Comparison of ENCODE assay signal across 31 cellular contexts in the genomic region with DNA sequence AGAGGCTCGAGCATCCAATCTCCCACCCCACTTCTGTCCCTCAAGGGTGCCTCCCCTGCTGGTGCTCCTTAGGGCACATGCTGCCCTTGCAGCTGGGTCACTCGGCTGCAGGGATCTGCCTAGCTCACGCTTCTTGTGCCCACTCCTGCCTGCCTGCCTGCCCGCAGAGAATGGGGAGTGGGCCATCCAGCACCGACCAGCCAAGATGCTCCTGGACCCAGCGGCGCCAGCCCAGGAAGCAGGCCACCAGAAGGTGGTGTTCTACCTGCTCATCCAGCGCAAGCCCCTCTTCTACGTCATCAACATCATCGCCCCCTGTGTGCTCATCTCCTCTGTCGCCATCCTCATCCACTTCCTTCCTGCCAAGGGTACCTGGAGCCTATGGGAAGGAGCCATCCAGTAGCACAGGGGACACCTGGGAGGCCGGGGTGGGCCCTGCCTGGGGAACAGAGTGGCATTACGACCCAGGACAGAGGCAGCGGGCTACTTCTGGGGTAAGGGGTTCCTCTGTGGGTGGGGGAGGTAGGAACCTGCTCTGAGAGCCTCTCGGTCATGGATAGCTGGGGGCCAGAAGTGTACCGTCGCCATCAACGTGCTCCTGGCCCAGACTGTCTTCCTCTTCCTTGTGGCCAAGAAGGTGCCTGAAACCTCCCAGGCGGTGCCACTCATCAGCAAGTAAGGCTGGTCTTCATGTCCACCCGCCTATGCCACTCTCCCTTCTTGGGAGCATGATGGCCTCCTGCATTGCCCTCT. TPM values are rescaled to one million over a fixed set of nuclear protein-coding genes. Genes with fewer than 3 reads are reported as not detected.
DNase-seq lines count a peak whose midpoint lies in the region; ATAC-seq, FAIRE-seq and TF ChIP-seq lines count a peak whose summit lies in the region.
"Had no signal": no experiment of that assay in that cellular context is flagged by ENCODE, and none has a peak within 500 bp of the region (broad histone marks: within the 10 kb centered on the region; RNA-seq: fewer than 3 reads in every experiment).

No MANE protein-coding gene starts in this region.

- WGBS in HepG2 (ENCODE audit: low lambda C conversion rate) = 92% methylated on average over 20 of the region's 20 CpGs

- no peak overlapping the region for H3K4me2 ChIP-seq in HepG2 (ENCODE audit: low read depth, low read length)
- no peak overlapping the region for H3K4me2 ChIP-seq in MM.1S (ENCODE audit: low read depth, low read length)

- H3K36me3 Mint-ChIP-seq in activated CD8-positive, alpha-beta T cell treated with anti-CD3 and anti-CD28 coated beads, Interleukin-2, amount 10 ng/mL, durations not matched to agents 7 days and 5 days (ENCODE audit: low read depth) = peaks cover 21% of the 10 kb centered on the region
- peaks cover 27% of the 10 kb centered on the region for H3K36me3 Mint-ChIP-seq in activated CD8-positive, alpha-beta T cell treated with anti-CD3 and anti-CD28 coated beads for 36 hours (ENCODE audit: low read depth)

- H3K27me3 Mint-ChIP-seq in activated CD8-positive, alpha-beta T cell treated with anti-CD3 and anti-CD28 coated beads, Interleukin-2, amount 10 ng/mL, durations not matched to agents 7 days and 5 days (ENCODE audit: low read depth) = peaks cover 9% of the 10 kb centered on the region
- no peaks in the 10 kb centered on the region for H3K27me3 Mint-ChIP-seq in activated CD8-positive, alpha-beta T cell treated with anti-CD3 and anti-CD28 coated beads for 36 hours

- H3K27ac Mint-ChIP-seq in activated CD8-positive, alpha-beta T cell treated with anti-CD3 and anti-CD28 coated beads, Interleukin-2, amount 10 ng/mL, durations not matched to agents 7 days and 5 days = peak overlapping the region; percentile 10
- no peak overlapping the region for H3K27ac Mint-ChIP-seq in activated CD8-positive, alpha-beta T cell treated with anti-CD3 and anti-CD28 coated beads for 36 hours
- H3K27ac Mint-ChIP-seq: memory B cell had no signal

- H3K9me2 ChIP-seq in MM.1S (replicated peaks; ENCODE audit: insufficient read depth, low read length) = no peaks in the 10 kb centered on the region

- peak in 1 of 2 experiments; percentile 44; a peak in 2 of 4 replicates for TF ChIP-seq POLR2A in HepG2 (IDR thresholded peaks at IDR 0.05; ENCODE audit: insufficient read depth in 1 of 2, low read depth in 2 of 2, low read length in 2 of 2)

- no peaks in the 10 kb centered on the region for H3K9me3 Mint-ChIP-seq in activated CD8-positive, alpha-beta T cell treated with anti-CD3 and anti-CD28 coated beads, Interleukin-2, amount 10 ng/mL, durations not matched to agents 7 days and 5 days (ENCODE audit: insufficient read depth)
- H3K9me3 Mint-ChIP-seq in activated CD8-positive, alpha-beta T cell treated with anti-CD3 and anti-CD28 coated beads for 36 hours = no peaks in the 10 kb centered on the region
- H3K9me3 Mint-ChIP-seq: CD4-positive, alpha-beta memory T cell; central memory CD8-positive, alpha-beta T cell; memory B cell had no signal

- intact Hi-C loops in activated CD8-positive, alpha-beta T cell treated with anti-CD3 and anti-CD28 coated beads for 36 hours (cut with micrococcal nuclease) = no loop called here
- intact Hi-C loops in HepG2 (cut with micrococcal nuclease; ENCODE audit: unreplicated experiment) (no loop called here), upper lobe of right lung (cut with DNase I) (no loop called here)

- H4K20me1 ChIP-seq in HepG2 (ENCODE audit: insufficient read depth, low read length) (no peaks in the 10 kb centered on the region; the same call in 1 of the 2 replicates), MM.1S (ENCODE audit: insufficient read depth, low read length) (no peaks in the 10 kb centered on the region)

- CTCF ChIA-PET in activated CD8-positive, alpha-beta T cell treated with anti-CD3 and anti-CD28 coated beads, Interleukin-2, amount 10 ng/mL, durations not matched to agents 7 days and 5 days (lab: Charles Lee) = no interaction called here
- CTCF ChIA-PET in activated CD8-positive, alpha-beta T cell treated with anti-CD3 and anti-CD28 coated beads for 36 hours (lab: Charles Lee) = no interaction called here
- CTCF ChIA-PET in RWPE1 (lab: Yijun Ruan, JAX) = no interaction called here
- CTCF ChIA-PET in HepG2 (lab: Yijun Ruan, JAX; ENCODE audit: low intra/inter-chr PET ratio, low total read pairs) = no interaction called here

- H3K4me1 ChIP-seq in HepG2 (ENCODE audit: insufficient read depth, low read length) (peaks cover 11% of the 10 kb centered on the region; the same call in 1 of the 2 replicates), upper lobe of right lung (peaks cover 6% of the 10 kb centered on the region), MM.1S (ENCODE audit: low read length) (no peaks in the 10 kb centered on the region)
- H3K4me1 ChIP-seq: parathyroid adenoma had no signal

- POLR2A ChIA-PET in activated CD8-positive, alpha-beta T cell treated with anti-CD3 and anti-CD28 coated beads, Interleukin-2, amount 10 ng/mL, durations not matched to agents 7 days and 5 days (lab: Charles Lee) = interaction anchor here (1.6 kb wide), 1 partner anchor 9 kb away, joined by 3 read pairs; no protein-coding TSS in a partner anchor
- POLR2A ChIA-PET in activated CD8-positive, alpha-beta T cell treated with anti-CD3 and anti-CD28 coated beads for 36 hours (lab: Charles Lee) = no interaction called here
- POLR2A ChIA-PET in RWPE1 (lab: Yijun Ruan, JAX; ENCODE audit: low non-redundant PET) (no interaction called here), HepG2 (lab: Yijun Ruan, JAX) (no interaction called here)

- H3K36me3 ChIP-seq in HepG2 (replicated peaks in 1 of 2; ENCODE audit: control insufficient read depth in 1 of 2, insufficient read depth in 2 of 2, low read length in 2 of 2) = peaks cover 4 to 8% of the 10 kb centered on the region in 2 experiments; a peak in 4 of 5 replicates
- no peaks in the 10 kb centered on the region for H3K36me3 ChIP-seq in upper lobe of right lung
- H3K36me3 ChIP-seq in MM.1S (replicated peaks; ENCODE audit: insufficient read depth, low read length) = no peaks in the 10 kb centered on the region

- FAIRE-seq in HepG2 (lab: Jason Lieb, UNC) = no peak
- FAIRE-seq: GM12892 had no signal

- DNase-seq in activated CD8-positive, alpha-beta T cell treated with anti-CD3 and anti-CD28 coated beads, Interleukin-2, amount 10 ng/mL, durations not matched to agents 7 days and 5 days = no peak
- DNase-seq in activated CD8-positive, alpha-beta T cell treated with anti-CD3 and anti-CD28 coated beads for 36 hours = no peak
- DNase-seq in RWPE1 (ENCODE audit: low spot score) = no peak
- DNase-seq in HepG2 (ENCODE audit: low spot score) = no peak
- DNase-seq in upper lobe of right lung = peak; percentile 57
- DNase-seq in MM.1S = no peak
- DNase-seq: activated CD4-positive, alpha-beta T cell treated with anti-CD3 and anti-CD28 coated beads, Interleukin-2, amount 50 U/mL, for 1 hour; activated naive CD4-positive, alpha-beta T cell treated with anti-CD3 and anti-CD28 coated beads, Interleukin-2, amount 50 U/mL, for 16 hours; AML-193; body of pancreas; CD4-positive, alpha-beta memory T cell; EL; HCEC 1CT; hippocampal formation; IMR-90; NCI-H2107; SHP77 treated with DMSO at 0.1 percent for 48 hours; stimulated activated CD4-positive, alpha-beta T cell treated with anti-CD3 and anti-CD28 coated beads, Interleukin-1b, Interleukin-23, amount 100 ng/mL, for 48 hours; stimulated activated naive CD4-positive, alpha-beta T cell treated with Interleukin-2 at 50 U/mL for 16 hours; WERI-Rb-1 had no signal

- H2AFZ ChIP-seq in HepG2 (ENCODE audit: low read length) (no peak overlapping the region), MM.1S (ENCODE audit: low read length) (no peak overlapping the region)
- H2AFZ ChIP-seq: parathyroid adenoma had no signal

- TF ChIP-seq CTCF in activated CD8-positive, alpha-beta T cell treated with anti-CD3 and anti-CD28 coated beads for 36 hours (IDR thresholded peaks at IDR 0.05) = no peak
- no peak for TF ChIP-seq CTCF in RWPE1 (conservative IDR thresholded peaks at IDR 0.05; ENCODE audit: low read depth)
- TF ChIP-seq CTCF in HepG2 (CRISPR knock-in tag; IDR thresholded peaks at IDR 0.05) = no peak
- no peak for TF ChIP-seq CTCF in upper lobe of right lung (IDR thresholded peaks at IDR 0.05)
- TF ChIP-seq CTCF in MM.1S (IDR thresholded peaks at IDR 0.05; ENCODE audit: low read length) = no peak

- ATAC-seq in activated CD8-positive, alpha-beta T cell treated with anti-CD3 and anti-CD28 coated beads, Interleukin-2, amount 10 ng/mL, durations not matched to agents 7 days and 5 days = no peak
- ATAC-seq in activated CD8-positive, alpha-beta T cell treated with anti-CD3 and anti-CD28 coated beads for 36 hours = no peak
- ATAC-seq in HepG2 (no peak), upper lobe of right lung (no peak), HG03159 (IDR thresholded peaks at IDR 0.05; ENCODE audit: unreplicated experiment) (no peak), GM18868 (IDR thresholded peaks at IDR 0.05; ENCODE audit: unreplicated experiment) (no peak)
- ATAC-seq: body of pancreas, Panc1 had no signal

- no peak overlapping the region for H3K4me3 ChIP-seq in HepG2 (replicated peaks in 1 of 3; ENCODE audit: insufficient read depth in 1 of 3, low read depth in 2 of 3, low read length in 3 of 3)
- H3K4me3 ChIP-seq in upper lobe of right lung = no peak overlapping the region
- no peak overlapping the region for H3K4me3 ChIP-seq in MM.1S (ENCODE audit: low read length)
- H3K4me3 ChIP-seq: body of pancreas had no signal

- H3K27me3 ChIP-seq in HepG2 (ENCODE audit: control insufficient read depth in 1 of 2, insufficient read depth in 2 of 2, low read length in 2 of 2) = no peaks in the 10 kb centered on the region; a peak in 1 of 5 replicates
- no peaks in the 10 kb centered on the region for H3K27me3 ChIP-seq in upper lobe of right lung
- H3K27me3 ChIP-seq in MM.1S (replicated peaks; ENCODE audit: insufficient read depth, low read length) = peaks cover 5% of the 10 kb centered on the region; the same call in 1 of the 2 replicates
- H3K27me3 ChIP-seq: body of pancreas had no signal

- no peak overlapping the region for H3K4me3 Mint-ChIP-seq in activated CD8-positive, alpha-beta T cell treated with anti-CD3 and anti-CD28 coated beads, Interleukin-2, amount 10 ng/mL, durations not matched to agents 7 days and 5 days
- H3K4me3 Mint-ChIP-seq in activated CD8-positive, alpha-beta T cell treated with anti-CD3 and anti-CD28 coated beads for 36 hours = no peak overlapping the region
- H3K4me3 Mint-ChIP-seq: CD4-positive, alpha-beta memory T cell; central memory CD8-positive, alpha-beta T cell; memory B cell had no signal

- no peak for TF ChIP-seq EP300 in HepG2 (IDR thresholded peaks at IDR 0.05; ENCODE audit: low read depth in 2 of 2, low read length in 2 of 2)
- no peak for TF ChIP-seq EP300 in HepG2 (CRISPR knock-in tag; IDR thresholded peaks at IDR 0.05; ENCODE audit: borderline replicate concordance)

- H3K4me1 Mint-ChIP-seq in activated CD8-positive, alpha-beta T cell treated with anti-CD3 and anti-CD28 coated beads, Interleukin-2, amount 10 ng/mL, durations not matched to agents 7 days and 5 days (ENCODE audit: low read depth) = peaks cover 30% of the 10 kb centered on the region
- H3K4me1 Mint-ChIP-seq in activated CD8-positive, alpha-beta T cell treated with anti-CD3 and anti-CD28 coated beads for 36 hours (ENCODE audit: low read depth) = peaks cover 24% of the 10 kb centered on the region

- H3K27ac ChIP-seq in RWPE1 (peak overlapping the region; percentile 30; the same call in 1 of the 2 replicates), HepG2 (ENCODE audit: extremely low read length, insufficient read depth, low read length) (no peak overlapping the region), upper lobe of right lung (no peak overlapping the region), MM.1S (ENCODE audit: low read length) (no peak overlapping the region)
- H3K27ac ChIP-seq: body of pancreas, parathyroid adenoma, WERI-Rb-1 had no signal

- BruUV-seq in HepG2 (replicated peaks; lab: Mats Ljungman, UMichigan) = no TSS peak

- no peaks in the 10 kb centered on the region for H3F3A ChIP-seq in MM.1S (ENCODE audit: insufficient read depth, low read length)

- no peaks in the 10 kb centered on the region for H3K9me3 ChIP-seq in HepG2 (ENCODE audit: low read length)
- H3K9me3 ChIP-seq in upper lobe of right lung = no peaks in the 10 kb centered on the region
- H3K9me3 ChIP-seq in MM.1S (replicated peaks; ENCODE audit: insufficient read depth, low read length) = no peaks in the 10 kb centered on the region
- H3K9me3 ChIP-seq: body of pancreas had no signal

- peaks cover 4% of the 10 kb centered on the region for H3K79me2 ChIP-seq in HepG2 (ENCODE audit: insufficient read depth, low read length)
- H3K79me2 ChIP-seq in MM.1S (ENCODE audit: low read length) = no peaks in the 10 kb centered on the region
- H3K79me2 ChIP-seq: parathyroid adenoma had no signal

- TF ChIP-seq RAD21 in HepG2 (CRISPR knock-in tag; IDR thresholded peaks at IDR 0.05) = no peak

- in situ Hi-C loops in HepG2 (cut with HindIII; ENCODE audit: extremely low pct_ligation_motif_present, low pct_unique_long_range_greater_than_20kb) = no loop called here

- H3K9ac ChIP-seq in HepG2 (ENCODE audit: insufficient read depth, low read depth, low read length) (no peak overlapping the region), MM.1S (ENCODE audit: low read length) (no peak overlapping the region)
- H3K9ac ChIP-seq: parathyroid adenoma had no signal

RNA-seq across cellular contexts. Expression of gene CHRNG, which starts 3.4 kb away (rescaled TPM):
- not detected for total RNA-seq in activated CD8-positive, alpha-beta T cell treated with anti-CD3 and anti-CD28 coated beads, Interleukin-2, amount 10 ng/mL, durations not matched to agents 7 days and 5 days
- not detected for total RNA-seq in activated CD8-positive, alpha-beta T cell treated with anti-CD3 and anti-CD28 coated beads for 36 hours
- total RNA-seq in HepG2 (2016; rRNA removed; fragmentation: Illumina TruSeq; extraction: Trizol) = not detected in 2 replicates
- not detected in 2 replicates for total RNA-seq in HepG2 (2016; cell fraction: cytosol; rRNA removed; fragmentation: Illumina TruSeq; extraction: Trizol; ENCODE audit: low read depth)
- total RNA-seq in HepG2 (2016; cell fraction: insoluble cytoplasmic fraction; rRNA removed; fragmentation: Illumina TruSeq; extraction: Trizol) = not detected in 2 replicates
- not detected in 2 replicates for total RNA-seq in HepG2 (2016; cell fraction: membrane; rRNA removed; fragmentation: Illumina TruSeq; extraction: Trizol)
- not detected in 2 replicates for total RNA-seq in HepG2 (2016; cell fraction: nucleus; rRNA removed; fragmentation: Illumina TruSeq; extraction: Trizol)
- not detected in 2 replicates for polyA plus RNA-seq in HepG2 (2011; rRNA removed)
- not detected in 2 replicates for polyA plus RNA-seq in HepG2 (2011; cell fraction: cytosol; rRNA removed)
- not detected in 2 replicates for polyA plus RNA-seq in HepG2 (2011; cell fraction: nucleus; rRNA removed)
- polyA plus RNA-seq in HepG2 (2012) = 0.05 and 0.21 TPM in 2 replicates
- not detected in 2 replicates for polyA plus RNA-seq in HepG2 (2016; cell fraction: cytosol; fragmentation: Illumina TruSeq; extraction: Trizol; ENCODE audit: low read depth)
- polyA plus RNA-seq in HepG2 (2016; cell fraction: insoluble cytoplasmic fraction; fragmentation: Illumina TruSeq; extraction: Trizol; ENCODE audit: low read depth) = not detected in 2 replicates
- polyA plus RNA-seq in HepG2 (2016; cell fraction: membrane; fragmentation: Illumina TruSeq; extraction: Trizol; ENCODE audit: low read depth) = not detected in 2 replicates
- not detected in 2 replicates for polyA plus RNA-seq in HepG2 (2016; cell fraction: nucleus; fragmentation: Illumina TruSeq; extraction: Trizol; ENCODE audit: insufficient read depth, low read depth)
- not detected in 2 replicates for polyA minus RNA-seq in HepG2 (2011; rRNA and poly(A)+ RNA removed; ENCODE audit: low replicate concordance)
- not detected in 2 replicates for polyA minus RNA-seq in HepG2 (2011; cell fraction: cytosol; rRNA and poly(A)+ RNA removed)
- not detected in 2 replicates for polyA minus RNA-seq in HepG2 (2011; cell fraction: nucleus; rRNA and poly(A)+ RNA removed)
- total RNA-seq in upper lobe of right lung = not detected
- total RNA-seq: A673; body of pancreas; CD4-positive, alpha-beta memory T cell; IMR-90; temporal lobe had no signal
- polyA plus RNA-seq: CD4-positive, alpha-beta memory T cell; IMR-90; neural cell; urinary bladder had no signal

RNA-seq across cellular contexts. Expression of gene TIGD1, which starts 7.5 kb away (rescaled TPM):
- total RNA-seq in activated CD8-positive, alpha-beta T cell treated with anti-CD3 and anti-CD28 coated beads, Interleukin-2, amount 10 ng/mL, durations not matched to agents 7 days and 5 days = 1 to 10 TPM; 7.5 to 7.7 TPM
- total RNA-seq in activated CD8-positive, alpha-beta T cell treated with anti-CD3 and anti-CD28 coated beads for 36 hours = 1 to 10 TPM; 8.3 to 8.7 TPM
- total RNA-seq in HepG2 (2016; rRNA removed; fragmentation: Illumina TruSeq; extraction: Trizol) = 4.3 and 9.5 TPM in 2 replicates
- 2.2 and 3.3 TPM in 2 replicates for total RNA-seq in HepG2 (2016; cell fraction: cytosol; rRNA removed; fragmentation: Illumina TruSeq; extraction: Trizol; ENCODE audit: low read depth)
- 3.3 and 9.6 TPM in 2 replicates for total RNA-seq in HepG2 (2016; cell fraction: insoluble cytoplasmic fraction; rRNA removed; fragmentation: Illumina TruSeq; extraction: Trizol)
- total RNA-seq in HepG2 (2016; cell fraction: membrane; rRNA removed; fragmentation: Illumina TruSeq; extraction: Trizol) = 3.5 and 3.7 TPM in 2 replicates
- total RNA-seq in HepG2 (2016; cell fraction: nucleus; rRNA removed; fragmentation: Illumina TruSeq; extraction: Trizol) = 21.5 and 23.5 TPM in 2 replicates
- 3.5 and 4.1 TPM in 2 replicates for polyA plus RNA-seq in HepG2 (2011; rRNA removed)
- polyA plus RNA-seq in HepG2 (2011; cell fraction: cytosol; rRNA removed) = 1.5 and 2.4 TPM in 2 replicates
- polyA plus RNA-seq in HepG2 (2011; cell fraction: nucleus; rRNA removed) = 9.8 and 13.9 TPM in 2 replicates
- 3.0 and 5.2 TPM in 2 replicates for polyA plus RNA-seq in HepG2 (2012)
- 0.81 and 0.84 TPM in 2 replicates for polyA plus RNA-seq in HepG2 (2016; cell fraction: cytosol; fragmentation: Illumina TruSeq; extraction: Trizol; ENCODE audit: low read depth)
- 2.8 and 3.7 TPM in 2 replicates for polyA plus RNA-seq in HepG2 (2016; cell fraction: insoluble cytoplasmic fraction; fragmentation: Illumina TruSeq; extraction: Trizol; ENCODE audit: low read depth)
- polyA plus RNA-seq in HepG2 (2016; cell fraction: membrane; fragmentation: Illumina TruSeq; extraction: Trizol; ENCODE audit: low read depth) = 1.3 and 1.4 TPM in 2 replicates
- polyA plus RNA-seq in HepG2 (2016; cell fraction: nucleus; fragmentation: Illumina TruSeq; extraction: Trizol; ENCODE audit: insufficient read depth, low read depth) = 10.9 and 11.9 TPM in 2 replicates
- polyA minus RNA-seq in HepG2 (2011; rRNA and poly(A)+ RNA removed; ENCODE audit: low replicate concordance) = 4.3 and 8.7 TPM in 2 replicates
- 1.8 and 2.4 TPM in 2 replicates for polyA minus RNA-seq in HepG2 (2011; cell fraction: cytosol; rRNA and poly(A)+ RNA removed)
- polyA minus RNA-seq in HepG2 (2011; cell fraction: nucleus; rRNA and poly(A)+ RNA removed) = 59.7 and 61.4 TPM in 2 replicates
- total RNA-seq in upper lobe of right lung = 3.9 TPM

RNA-seq across cellular contexts. Expression of gene EIF4E2, which starts 7.6 kb away (rescaled TPM):
- 10 to 100 TPM; 68.5 to 76.7 TPM for total RNA-seq in activated CD8-positive, alpha-beta T cell treated with anti-CD3 and anti-CD28 coated beads, Interleukin-2, amount 10 ng/mL, durations not matched to agents 7 days and 5 days
- total RNA-seq in activated CD8-positive, alpha-beta T cell treated with anti-CD3 and anti-CD28 coated beads for 36 hours = 10 to 100 TPM; 49.2 to 50.4 TPM
- total RNA-seq in HepG2 (2016; rRNA removed; fragmentation: Illumina TruSeq; extraction: Trizol) (101 and 128 TPM in 2 replicates), upper lobe of right lung (68.0 TPM)
- 29.6 and 31.9 TPM in 2 replicates for total RNA-seq in HepG2 (2016; cell fraction: cytosol; rRNA removed; fragmentation: Illumina TruSeq; extraction: Trizol; ENCODE audit: low read depth)
- 108 and 125 TPM in 2 replicates for total RNA-seq in HepG2 (2016; cell fraction: insoluble cytoplasmic fraction; rRNA removed; fragmentation: Illumina TruSeq; extraction: Trizol)
- 48.3 and 55.2 TPM in 2 replicates for total RNA-seq in HepG2 (2016; cell fraction: membrane; rRNA removed; fragmentation: Illumina TruSeq; extraction: Trizol)
- 54.3 and 63.2 TPM in 2 replicates for total RNA-seq in HepG2 (2016; cell fraction: nucleus; rRNA removed; fragmentation: Illumina TruSeq; extraction: Trizol)
- 25.0 and 30.3 TPM in 2 replicates for polyA plus RNA-seq in HepG2 (2011; rRNA removed)
- polyA plus RNA-seq in HepG2 (2011; cell fraction: cytosol; rRNA removed) = 27.2 and 34.2 TPM in 2 replicates
- 33.9 and 49.1 TPM in 2 replicates for polyA plus RNA-seq in HepG2 (2011; cell fraction: nucleus; rRNA removed)
- polyA plus RNA-seq in HepG2 (2012) = 68.3 and 79.6 TPM in 2 replicates
- polyA plus RNA-seq in HepG2 (2016; cell fraction: cytosol; fragmentation: Illumina TruSeq; extraction: Trizol; ENCODE audit: low read depth) = 33.6 and 34.9 TPM in 2 replicates
- 140 and 153 TPM in 2 replicates for polyA plus RNA-seq in HepG2 (2016; cell fraction: insoluble cytoplasmic fraction; fragmentation: Illumina TruSeq; extraction: Trizol; ENCODE audit: low read depth)
- 39.6 and 46.6 TPM in 2 replicates for polyA plus RNA-seq in HepG2 (2016; cell fraction: membrane; fragmentation: Illumina TruSeq; extraction: Trizol; ENCODE audit: low read depth)
- 78.2 and 79.4 TPM in 2 replicates for polyA plus RNA-seq in HepG2 (2016; cell fraction: nucleus; fragmentation: Illumina TruSeq; extraction: Trizol; ENCODE audit: insufficient read depth, low read depth)
- polyA minus RNA-seq in HepG2 (2011; rRNA and poly(A)+ RNA removed; ENCODE audit: low replicate concordance) = 14.0 and 21.7 TPM in 2 replicates
- polyA minus RNA-seq in HepG2 (2011; cell fraction: cytosol; rRNA and poly(A)+ RNA removed) = 12.3 and 14.2 TPM in 2 replicates
- polyA minus RNA-seq in HepG2 (2011; cell fraction: nucleus; rRNA and poly(A)+ RNA removed) = 73.8 and 82.7 TPM in 2 replicates

RNA-seq across cellular contexts. Expression of gene CHRND, which starts 16.9 kb away (rescaled TPM):
- not detected for total RNA-seq in activated CD8-positive, alpha-beta T cell treated with anti-CD3 and anti-CD28 coated beads, Interleukin-2, amount 10 ng/mL, durations not matched to agents 7 days and 5 days
- total RNA-seq in activated CD8-positive, alpha-beta T cell treated with anti-CD3 and anti-CD28 coated beads for 36 hours = not detected
- total RNA-seq in HepG2 (2016; rRNA removed; fragmentation: Illumina TruSeq; extraction: Trizol) = 0.10 TPM in 1 of 2 replicates, not detected in the other
- not detected in 2 replicates for total RNA-seq in HepG2 (2016; cell fraction: cytosol; rRNA removed; fragmentation: Illumina TruSeq; extraction: Trizol; ENCODE audit: low read depth)
- not detected in 2 replicates for total RNA-seq in HepG2 (2016; cell fraction: insoluble cytoplasmic fraction; rRNA removed; fragmentation: Illumina TruSeq; extraction: Trizol)
- 0.07 and 0.25 TPM in 2 replicates for total RNA-seq in HepG2 (2016; cell fraction: membrane; rRNA removed; fragmentation: Illumina TruSeq; extraction: Trizol)
- not detected in 2 replicates for total RNA-seq in HepG2 (2016; cell fraction: nucleus; rRNA removed; fragmentation: Illumina TruSeq; extraction: Trizol)
- polyA plus RNA-seq in HepG2 (2011; rRNA removed) = 0.13 and 0.18 TPM in 2 replicates
- polyA plus RNA-seq in HepG2 (2011; cell fraction: cytosol; rRNA removed) = 0.08 and 0.14 TPM in 2 replicates
- polyA plus RNA-seq in HepG2 (2011; cell fraction: nucleus; rRNA removed) = 0.12 and 0.24 TPM in 2 replicates
- 0.13 and 0.32 TPM in 2 replicates for polyA plus RNA-seq in HepG2 (2012)
- 0.10 and 0.12 TPM in 2 replicates for polyA plus RNA-seq in HepG2 (2016; cell fraction: cytosol; fragmentation: Illumina TruSeq; extraction: Trizol; ENCODE audit: low read depth)
- polyA plus RNA-seq in HepG2 (2016; cell fraction: insoluble cytoplasmic fraction; fragmentation: Illumina TruSeq; extraction: Trizol; ENCODE audit: low read depth) = not detected in 2 replicates
- 0.11 and 0.52 TPM in 2 replicates for polyA plus RNA-seq in HepG2 (2016; cell fraction: membrane; fragmentation: Illumina TruSeq; extraction: Trizol; ENCODE audit: low read depth)
- 0.26 TPM in 1 of 2 replicates, not detected in the other for polyA plus RNA-seq in HepG2 (2016; cell fraction: nucleus; fragmentation: Illumina TruSeq; extraction: Trizol; ENCODE audit: insufficient read depth, low read depth)
- polyA minus RNA-seq in HepG2 (2011; rRNA and poly(A)+ RNA removed; ENCODE audit: low replicate concordance) = 0.28 TPM in 1 of 2 replicates, not detected in the other
- polyA minus RNA-seq in HepG2 (2011; cell fraction: cytosol; rRNA and poly(A)+ RNA removed) = not detected in 2 replicates
- polyA minus RNA-seq in HepG2 (2011; cell fraction: nucleus; rRNA and poly(A)+ RNA removed) = not detected in 2 replicates
- not detected for total RNA-seq in upper lobe of right lung
- total RNA-seq: A673; body of pancreas; CD4-positive, alpha-beta memory T cell; IMR-90; temporal lobe had no signal
- polyA plus RNA-seq: CD4-positive, alpha-beta memory T cell; IMR-90; neural cell; urinary bladder had no signal

RNA-seq across cellular contexts. Expression of gene PRSS56, which starts 22.7 kb away (rescaled TPM):
- total RNA-seq in activated CD8-positive, alpha-beta T cell treated with anti-CD3 and anti-CD28 coated beads, Interleukin-2, amount 10 ng/mL, durations not matched to agents 7 days and 5 days = not detected
- not detected for total RNA-seq in activated CD8-positive, alpha-beta T cell treated with anti-CD3 and anti-CD28 coated beads for 36 hours
- not detected in 2 replicates for total RNA-seq in HepG2 (2016; rRNA removed; fragmentation: Illumina TruSeq; extraction: Trizol)
- not detected in 2 replicates for total RNA-seq in HepG2 (2016; cell fraction: cytosol; rRNA removed; fragmentation: Illumina TruSeq; extraction: Trizol; ENCODE audit: low read depth)
- 0.09 TPM in 1 of 2 replicates, not detected in the other for total RNA-seq in HepG2 (2016; cell fraction: insoluble cytoplasmic fraction; rRNA removed; fragmentation: Illumina TruSeq; extraction: Trizol)
- not detected in 2 replicates for total RNA-seq in HepG2 (2016; cell fraction: membrane; rRNA removed; fragmentation: Illumina TruSeq; extraction: Trizol)
- not detected in 2 replicates for total RNA-seq in HepG2 (2016; cell fraction: nucleus; rRNA removed; fragmentation: Illumina TruSeq; extraction: Trizol)
- polyA plus RNA-seq in HepG2 (2011; rRNA removed) = not detected in 2 replicates
- polyA plus RNA-seq in HepG2 (2011; cell fraction: cytosol; rRNA removed) = not detected in 2 replicates
- polyA plus RNA-seq in HepG2 (2011; cell fraction: nucleus; rRNA removed) = not detected in 2 replicates
- polyA plus RNA-seq in HepG2 (2012) = not detected in 2 replicates
- not detected in 2 replicates for polyA plus RNA-seq in HepG2 (2016; cell fraction: cytosol; fragmentation: Illumina TruSeq; extraction: Trizol; ENCODE audit: low read depth)
- polyA plus RNA-seq in HepG2 (2016; cell fraction: insoluble cytoplasmic fraction; fragmentation: Illumina TruSeq; extraction: Trizol; ENCODE audit: low read depth) = not detected in 2 replicates
- polyA plus RNA-seq in HepG2 (2016; cell fraction: membrane; fragmentation: Illumina TruSeq; extraction: Trizol; ENCODE audit: low read depth) = not detected in 2 replicates
- polyA plus RNA-seq in HepG2 (2016; cell fraction: nucleus; fragmentation: Illumina TruSeq; extraction: Trizol; ENCODE audit: insufficient read depth, low read depth) = not detected in 2 replicates
- polyA minus RNA-seq in HepG2 (2011; rRNA and poly(A)+ RNA removed; ENCODE audit: low replicate concordance) = not detected in 2 replicates
- not detected in 2 replicates for polyA minus RNA-seq in HepG2 (2011; cell fraction: cytosol; rRNA and poly(A)+ RNA removed)
- polyA minus RNA-seq in HepG2 (2011; cell fraction: nucleus; rRNA and poly(A)+ RNA removed) = not detected in 2 replicates
- total RNA-seq in upper lobe of right lung = not detected
- total RNA-seq: A673; body of pancreas; CD4-positive, alpha-beta memory T cell; IMR-90; urinary bladder had no signal
- polyA plus RNA-seq: CD4-positive, alpha-beta memory T cell; IMR-90; urinary bladder had no signal
